Comparison of ENCODE assay signal across 23 cellular contexts in genomic region chr17:17134952-17135340, GRCh38.
DNase-seq lines count a peak whose midpoint lies in the region; FAIRE-seq lines count a peak whose summit lies in the region.
"Had no signal": no experiment of that assay in that cellular context is flagged by ENCODE, and none has a peak within 500 bp of the region (broad histone marks: within the 10 kb centered on the region; RNA-seq: fewer than 3 reads in every experiment).

No MANE protein-coding gene starts in this region.

- H3K27me3 Mint-ChIP-seq in immature natural killer cell (ENCODE audit: low read depth in 3 of 3): no peaks in the 10 kb centered on the region
- H3K27me3 Mint-ChIP-seq: central memory CD8-positive, alpha-beta T cell; natural killer cell treated with Interleukin-12 subunit alpha and Interleukin-12 subunit beta and Interleukin-15 and Interleukin-18, amount 100 ng/mL, for 72 hours had no signal

- H3K4me3 Mint-ChIP-seq in immature natural killer cell: no peak overlapping the region
- H3K4me3 Mint-ChIP-seq: central memory CD8-positive, alpha-beta T cell; natural killer cell treated with Interleukin-12 subunit alpha and Interleukin-12 subunit beta and Interleukin-15 and Interleukin-18, amount 100 ng/mL, for 72 hours had no signal

- FAIRE-seq in GM19239 (lab: Jason Lieb, UNC): no peak
- FAIRE-seq: A549 had no signal

- H3K27ac Mint-ChIP-seq in immature natural killer cell: peak overlapping the region in 4 of 6 donors; percentile 51 to 63 (median 58)

- no peaks in the 10 kb centered on the region for H3K9me3 Mint-ChIP-seq in immature natural killer cell
- H3K9me3 Mint-ChIP-seq: central memory CD8-positive, alpha-beta T cell; natural killer cell treated with Interleukin-12 subunit alpha and Interleukin-12 subunit beta and Interleukin-15 and Interleukin-18, amount 100 ng/mL, for 72 hours had no signal

- peaks cover 0 to 7% of the 10 kb centered on the region in 2 donors for H3K4me1 Mint-ChIP-seq in immature natural killer cell
- H3K4me1 Mint-ChIP-seq: central memory CD8-positive, alpha-beta T cell had no signal

- peak overlapping the region; percentile 44 for H3K27ac ChIP-seq in angular gyrus (ENCODE audit: low read depth, low read length)
- H3K27ac ChIP-seq: HL-60, parathyroid adenoma had no signal

- DNase-seq in SHP77 (lab: John Stamatoyannopoulos, UW): peak; percentile 43 to 71
- no peak for DNase-seq in SHP77 treated with DMSO at 0.1 percent for 48 hours (lab: John Stamatoyannopoulos, UW)
- peak; percentile 56 for DNase-seq in NCI-H2029 (lab: John Stamatoyannopoulos, UW)
- DNase-seq in immature natural killer cell: no peak
- DNase-seq in GM19238 (ENCODE audit: insufficient read length, low spot score): no peak
- no peak for DNase-seq in GM19239 (ENCODE audit: insufficient read length, low spot score)
- no peak for DNase-seq in NCI-H1930 (lab: John Stamatoyannopoulos, UW)
- DNase-seq: activated CD4-positive, CD25-positive, alpha-beta regulatory T cell treated with anti-CD3 and anti-CD28 coated beads, Interleukin-2, amount 50 U/mL, for 72 hours; activated gamma-delta T cell treated with Interleukin-2 at 50 U/mL for 16 hours; activated T-cell treated with anti-CD3 and anti-CD28 coated beads, Interleukin-2, amount 50 U/mL, for 1 hour; BE2C; COR-L47; foreskin fibroblast; GOT3; hippocampal formation; NCI-H1436; NCI-H526 treated with DMSO at 0.1 percent for 48 hours had no signal

- peaks cover 0 to 14% (median 0%) of the 10 kb centered on the region in 3 donors for H3K36me3 Mint-ChIP-seq in immature natural killer cell
- H3K36me3 Mint-ChIP-seq: natural killer cell treated with Interleukin-12 subunit alpha and Interleukin-12 subunit beta and Interleukin-15 and Interleukin-18, amount 100 ng/mL, for 72 hours had no signal

Comparison
In these comparisons a context has a peak if more than half of its experiments do, and no peak if none do; other contexts are left out.
1. DNase-seq: peak in SHP77 (2 of 2) and NCI-H2029 (single experiment); none in SHP77 treated with DMSO at 0.1 percent for 48 hours (single experiment), immature natural killer cell (0 of 3), GM19238 (single experiment), GM19239 (single experiment) and NCI-H1930 (0 of 2).